Comparison of ENCODE assay signal across 1 cellular context in genomic region chr5:134091626-134092121, GRCh38.
TF ChIP-seq lines count a peak whose summit lies in the region.

No MANE protein-coding gene starts in this region.

TF ChIP-seq in HepG2, 621 proteins besides CTCF, POLR2A, EP300 and RAD21 (continued from another document and continues in another):
- TF ChIP-seq MXI1 (IDR thresholded peaks at IDR 0.05; ENCODE audit: borderline replicate concordance, low read depth, low read length) (peak; percentile 81; the same call in 2 of the 3 replicates), SP5 (CRISPR knock-in tag; IDR thresholded peaks at IDR 0.05; ENCODE audit: borderline replicate concordance, low read depth) (no peak), MTF2 (CRISPR knock-in tag; IDR thresholded peaks at IDR 0.05; ENCODE audit: borderline replicate concordance) (no peak), ATM (IDR thresholded peaks at IDR 0.05; ENCODE audit: borderline replicate concordance) (no peak), FOXC1 (CRISPR knock-in tag; IDR thresholded peaks at IDR 0.05; ENCODE audit: borderline replicate concordance) (peak; percentile 76; the same call in 1 of the 2 replicates), HNRNPH1 (optimal IDR thresholded peaks at IDR 0.05; ENCODE audit: low read depth, low read length) (no peak), MEIS1 (CRISPR knock-in tag; IDR thresholded peaks at IDR 0.05; ENCODE audit: borderline replicate concordance) (peak; percentile 36; the same call in 1 of the 2 replicates), ZNF724P (CRISPR knock-in tag; IDR thresholded peaks at IDR 0.05; ENCODE audit: borderline replicate concordance) (no peak), ZNF780A (CRISPR knock-in tag; IDR thresholded peaks at IDR 0.05) (no peak), NRL (CRISPR knock-in tag; IDR thresholded peaks at IDR 0.05; ENCODE audit: borderline replicate concordance) (no peak), GRHL1 (CRISPR knock-in tag; conservative IDR thresholded peaks at IDR 0.05) (no peak), ZNF567 (CRISPR knock-in tag; IDR thresholded peaks at IDR 0.05; ENCODE audit: borderline replicate concordance) (no peak), ZFAT (CRISPR knock-in tag; conservative IDR thresholded peaks at IDR 0.05) (no peak), SPEN (CRISPR knock-in tag; IDR thresholded peaks at IDR 0.05; ENCODE audit: low read depth) (peak; percentile 44; the same call in 1 of the 2 replicates), ZNF768 (CRISPR knock-in tag; IDR thresholded peaks at IDR 0.05) (peak; percentile 82; the same call in 1 of the 2 replicates), HIVEP1 (CRISPR knock-in tag; IDR thresholded peaks at IDR 0.05) (no peak), TBX2 (CRISPR knock-in tag; IDR thresholded peaks at IDR 0.05; ENCODE audit: borderline replicate concordance) (peak; percentile 61), SRSF1 (optimal IDR thresholded peaks at IDR 0.05; ENCODE audit: low read depth, low read length) (no peak), ATF7-NPFF (CRISPR knock-in tag; IDR thresholded peaks at IDR 0.05; ENCODE audit: low read depth) (no peak), ZNF44 (CRISPR knock-in tag; IDR thresholded peaks at IDR 0.05) (no peak), ZNF414 (CRISPR knock-in tag; IDR thresholded peaks at IDR 0.05) (no peak), ATF7 (IDR thresholded peaks at IDR 0.05) (no peak), ATF7 (CRISPR knock-in tag; IDR thresholded peaks at IDR 0.05) (no peak), BRCA1 (CRISPR knock-in tag; IDR thresholded peaks at IDR 0.05) (no peak), ZFP36 (IDR thresholded peaks at IDR 0.05; ENCODE audit: borderline replicate concordance, low read depth, low read length, partially characterized antibody) (no peak), BATF2 (CRISPR knock-in tag; IDR thresholded peaks at IDR 0.05) (no peak), IRF2 (CRISPR knock-in tag; IDR thresholded peaks at IDR 0.05) (peak; percentile 33; the same call in 1 of the 2 replicates), HMGA1 (CRISPR knock-in tag; conservative IDR thresholded peaks at IDR 0.05) (no peak), KAT7 (CRISPR knock-in tag; IDR thresholded peaks at IDR 0.05; ENCODE audit: borderline replicate concordance) (no peak), SOX6 (IDR thresholded peaks at IDR 0.05) (no peak), SOX6 (CRISPR knock-in tag; IDR thresholded peaks at IDR 0.05) (peak; percentile 78), HNF4A (CRISPR knock-in tag; IDR thresholded peaks at IDR 0.05) (peak; percentile 58), ZNF296 (CRISPR knock-in tag; conservative IDR thresholded peaks at IDR 0.05) (no peak), NCOA1 (CRISPR knock-in tag; IDR thresholded peaks at IDR 0.05) (no peak), ZNF282 (IDR thresholded peaks at IDR 0.05; ENCODE audit: partially characterized antibody) (no peak), HIC2 (CRISPR knock-in tag; IDR thresholded peaks at IDR 0.05; ENCODE audit: low read depth) (no peak), NCOA2 (CRISPR knock-in tag; IDR thresholded peaks at IDR 0.05) (no peak; the same call in 1 of the 2 replicates), RARA (CRISPR knock-in tag; IDR thresholded peaks at IDR 0.05) (0 out of 2 replicates have a peak, but pooled peaks have one; percentile 32), DMTF1 (CRISPR knock-in tag; IDR thresholded peaks at IDR 0.05) (no peak), AKAP8 (CRISPR knock-in tag; IDR thresholded peaks at IDR 0.05) (no peak)
- TF ChIP-seq, protein P1, sequence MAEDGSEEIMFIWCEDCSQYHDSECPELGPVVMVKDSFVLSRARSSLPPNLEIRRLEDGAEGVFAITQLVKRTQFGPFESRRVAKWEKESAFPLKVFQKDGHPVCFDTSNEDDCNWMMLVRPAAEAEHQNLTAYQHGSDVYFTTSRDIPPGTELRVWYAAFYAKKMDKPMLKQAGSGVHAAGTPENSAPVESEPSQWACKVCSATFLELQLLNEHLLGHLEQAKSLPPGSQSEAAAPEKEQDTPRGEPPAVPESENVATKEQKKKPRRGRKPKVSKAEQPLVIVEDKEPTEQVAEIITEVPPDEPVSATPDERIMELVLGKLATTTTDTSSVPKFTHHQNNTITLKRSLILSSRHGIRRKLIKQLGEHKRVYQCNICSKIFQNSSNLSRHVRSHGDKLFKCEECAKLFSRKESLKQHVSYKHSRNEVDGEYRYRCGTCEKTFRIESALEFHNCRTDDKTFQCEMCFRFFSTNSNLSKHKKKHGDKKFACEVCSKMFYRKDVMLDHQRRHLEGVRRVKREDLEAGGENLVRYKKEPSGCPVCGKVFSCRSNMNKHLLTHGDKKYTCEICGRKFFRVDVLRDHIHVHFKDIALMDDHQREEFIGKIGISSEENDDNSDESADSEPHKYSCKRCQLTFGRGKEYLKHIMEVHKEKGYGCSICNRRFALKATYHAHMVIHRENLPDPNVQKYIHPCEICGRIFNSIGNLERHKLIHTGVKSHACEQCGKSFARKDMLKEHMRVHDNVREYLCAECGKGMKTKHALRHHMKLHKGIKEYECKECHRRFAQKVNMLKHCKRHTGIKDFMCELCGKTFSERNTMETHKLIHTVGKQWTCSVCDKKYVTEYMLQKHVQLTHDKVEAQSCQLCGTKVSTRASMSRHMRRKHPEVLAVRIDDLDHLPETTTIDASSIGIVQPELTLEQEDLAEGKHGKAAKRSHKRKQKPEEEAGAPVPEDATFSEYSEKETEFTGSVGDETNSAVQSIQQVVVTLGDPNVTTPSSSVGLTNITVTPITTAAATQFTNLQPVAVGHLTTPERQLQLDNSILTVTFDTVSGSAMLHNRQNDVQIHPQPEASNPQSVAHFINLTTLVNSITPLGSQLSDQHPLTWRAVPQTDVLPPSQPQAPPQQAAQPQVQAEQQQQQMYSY (CRISPR knock-in tag; IDR thresholded peaks at IDR 0.05), result no peak
- TF ChIP-seq, protein P2, sequence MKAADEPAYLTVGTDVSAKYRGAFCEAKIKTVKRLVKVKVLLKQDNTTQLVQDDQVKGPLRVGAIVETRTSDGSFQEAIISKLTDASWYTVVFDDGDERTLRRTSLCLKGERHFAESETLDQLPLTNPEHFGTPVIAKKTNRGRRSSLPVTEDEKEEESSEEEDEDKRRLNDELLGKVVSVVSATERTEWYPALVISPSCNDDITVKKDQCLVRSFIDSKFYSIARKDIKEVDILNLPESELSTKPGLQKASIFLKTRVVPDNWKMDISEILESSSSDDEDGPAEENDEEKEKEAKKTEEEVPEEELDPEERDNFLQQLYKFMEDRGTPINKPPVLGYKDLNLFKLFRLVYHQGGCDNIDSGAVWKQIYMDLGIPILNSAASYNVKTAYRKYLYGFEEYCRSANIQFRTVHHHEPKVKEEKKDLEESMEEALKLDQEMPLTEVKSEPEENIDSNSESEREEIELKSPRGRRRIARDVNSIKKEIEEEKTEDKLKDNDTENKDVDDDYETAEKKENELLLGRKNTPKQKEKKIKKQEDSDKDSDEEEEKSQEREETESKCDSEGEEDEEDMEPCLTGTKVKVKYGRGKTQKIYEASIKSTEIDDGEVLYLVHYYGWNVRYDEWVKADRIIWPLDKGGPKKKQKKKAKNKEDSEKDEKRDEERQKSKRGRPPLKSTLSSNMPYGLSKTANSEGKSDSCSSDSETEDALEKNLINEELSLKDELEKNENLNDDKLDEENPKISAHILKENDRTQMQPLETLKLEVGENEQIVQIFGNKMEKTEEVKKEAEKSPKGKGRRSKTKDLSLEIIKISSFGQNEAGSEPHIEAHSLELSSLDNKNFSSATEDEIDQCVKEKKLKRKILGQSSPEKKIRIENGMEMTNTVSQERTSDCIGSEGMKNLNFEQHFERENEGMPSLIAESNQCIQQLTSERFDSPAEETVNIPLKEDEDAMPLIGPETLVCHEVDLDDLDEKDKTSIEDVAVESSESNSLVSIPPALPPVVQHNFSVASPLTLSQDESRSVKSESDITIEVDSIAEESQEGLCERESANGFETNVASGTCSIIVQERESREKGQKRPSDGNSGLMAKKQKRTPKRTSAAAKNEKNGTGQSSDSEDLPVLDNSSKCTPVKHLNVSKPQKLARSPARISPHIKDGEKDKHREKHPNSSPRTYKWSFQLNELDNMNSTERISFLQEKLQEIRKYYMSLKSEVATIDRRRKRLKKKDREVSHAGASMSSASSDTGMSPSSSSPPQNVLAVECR (CRISPR knock-in tag; IDR thresholded peaks at IDR 0.05; ENCODE audit: borderline replicate concordance), result peak; percentile 56; the same call in 1 of the 2 replicates
- TF ChIP-seq, protein P3, sequence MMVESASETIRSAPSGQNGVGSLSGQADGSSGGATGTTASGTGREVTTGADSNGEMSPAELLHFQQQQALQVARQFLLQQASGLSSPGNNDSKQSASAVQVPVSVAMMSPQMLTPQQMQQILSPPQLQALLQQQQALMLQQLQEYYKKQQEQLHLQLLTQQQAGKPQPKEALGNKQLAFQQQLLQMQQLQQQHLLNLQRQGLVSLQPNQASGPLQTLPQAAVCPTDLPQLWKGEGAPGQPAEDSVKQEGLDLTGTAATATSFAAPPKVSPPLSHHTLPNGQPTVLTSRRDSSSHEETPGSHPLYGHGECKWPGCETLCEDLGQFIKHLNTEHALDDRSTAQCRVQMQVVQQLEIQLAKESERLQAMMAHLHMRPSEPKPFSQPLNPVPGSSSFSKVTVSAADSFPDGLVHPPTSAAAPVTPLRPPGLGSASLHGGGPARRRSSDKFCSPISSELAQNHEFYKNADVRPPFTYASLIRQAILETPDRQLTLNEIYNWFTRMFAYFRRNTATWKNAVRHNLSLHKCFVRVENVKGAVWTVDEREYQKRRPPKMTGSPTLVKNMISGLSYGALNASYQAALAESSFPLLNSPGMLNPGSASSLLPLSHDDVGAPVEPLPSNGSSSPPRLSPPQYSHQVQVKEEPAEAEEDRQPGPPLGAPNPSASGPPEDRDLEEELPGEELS (CRISPR knock-in tag; IDR thresholded peaks at IDR 0.05), result peak; percentile 59
- TF ChIP-seq, protein P4, sequence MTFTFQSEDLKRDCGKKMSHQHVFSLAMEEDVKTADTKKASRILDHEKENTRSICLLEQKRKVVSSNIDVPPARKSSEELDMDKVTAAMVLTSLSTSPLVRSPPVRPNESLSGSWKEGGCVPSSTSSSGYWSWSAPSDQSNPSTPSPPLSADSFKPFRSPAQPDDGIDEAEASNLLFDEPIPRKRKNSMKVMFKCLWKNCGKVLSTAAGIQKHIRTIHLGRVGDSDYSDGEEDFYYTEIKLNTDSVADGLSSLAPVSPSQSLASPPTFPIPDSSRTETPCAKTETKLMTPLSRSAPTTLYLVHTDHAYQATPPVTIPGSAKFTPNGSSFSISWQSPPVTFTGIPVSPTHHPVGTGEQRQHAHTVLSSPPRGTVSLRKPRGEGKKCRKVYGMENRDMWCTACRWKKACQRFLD (CRISPR knock-in tag; IDR thresholded peaks at IDR 0.05; ENCODE audit: borderline replicate concordance), result no peak
- TF ChIP-seq, protein P5, sequence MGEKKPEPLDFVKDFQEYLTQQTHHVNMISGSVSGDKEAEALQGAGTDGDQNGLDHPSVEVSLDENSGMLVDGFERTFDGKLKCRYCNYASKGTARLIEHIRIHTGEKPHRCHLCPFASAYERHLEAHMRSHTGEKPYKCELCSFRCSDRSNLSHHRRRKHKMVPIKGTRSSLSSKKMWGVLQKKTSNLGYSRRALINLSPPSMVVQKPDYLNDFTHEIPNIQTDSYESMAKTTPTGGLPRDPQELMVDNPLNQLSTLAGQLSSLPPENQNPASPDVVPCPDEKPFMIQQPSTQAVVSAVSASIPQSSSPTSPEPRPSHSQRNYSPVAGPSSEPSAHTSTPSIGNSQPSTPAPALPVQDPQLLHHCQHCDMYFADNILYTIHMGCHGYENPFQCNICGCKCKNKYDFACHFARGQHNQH (CRISPR knock-in tag; IDR thresholded peaks at IDR 0.05), result 0 out of 2 replicates have a peak, but pooled peaks have one; percentile 23
